In the genomic region with DNA sequence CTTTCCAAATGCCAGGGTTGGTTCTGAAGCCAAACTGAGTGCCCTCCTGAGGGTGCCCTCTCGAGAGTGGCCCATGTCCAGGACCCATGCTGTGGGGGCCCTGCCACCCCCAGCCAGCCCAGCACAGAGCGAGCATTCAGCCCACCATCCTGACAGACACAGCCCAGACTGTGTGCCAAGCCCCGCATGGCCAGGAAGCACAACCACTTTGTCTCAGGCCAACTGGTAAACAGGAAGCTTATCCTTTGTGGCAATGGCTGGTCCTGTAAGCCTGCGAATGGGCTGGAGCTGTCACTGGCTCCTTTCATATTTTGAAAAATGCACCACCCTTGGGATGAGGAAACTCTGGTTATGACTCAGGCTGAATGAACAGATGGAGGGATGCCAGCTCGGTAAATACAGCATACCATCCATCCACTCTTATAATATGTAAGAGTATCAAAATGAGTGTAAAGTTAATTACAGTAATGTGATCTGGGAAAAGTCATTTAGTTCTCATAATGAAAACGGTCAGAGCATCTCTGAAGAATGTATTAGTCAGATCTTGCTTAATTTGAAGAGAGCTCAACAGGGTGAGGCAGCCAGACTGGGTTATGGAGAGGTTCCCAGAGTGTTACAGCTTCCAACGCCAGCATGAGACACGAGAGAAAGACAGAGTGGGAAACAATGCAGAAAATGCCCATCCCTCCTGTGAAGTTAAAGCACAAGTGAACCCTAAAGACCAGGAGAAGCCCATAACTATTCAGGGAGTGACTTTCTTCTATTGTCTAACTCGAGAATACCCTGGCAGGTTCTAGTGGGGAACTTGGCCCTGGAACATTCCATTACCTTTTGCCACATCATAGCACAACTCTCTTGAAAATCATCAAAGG, we compare ENCODE assay signal across 8 cellular contexts.
A peak's percentile ranks its signal among the peaks of the same experiment; 100 is the strongest.
DNase-seq lines count a peak whose midpoint lies in the region; ATAC-seq and TF ChIP-seq lines count a peak whose summit lies in the region.

No MANE protein-coding gene starts in this region.

- H3K4me1 Mint-ChIP-seq in CD4-positive, alpha-beta T cell (ENCODE audit: low read depth) = peaks cover 94% of the 10 kb centered on the region
- H3K4me1 Mint-ChIP-seq in MCF 10A (ENCODE audit: insufficient read depth, unreplicated experiment) = peaks cover 54% of the 10 kb centered on the region

- H3K27ac ChIP-seq in CD4-positive, alpha-beta T cell (ENCODE audit: low read depth, low read length) = peak overlapping the region; percentile 96
- H3K27ac ChIP-seq in iPS-20b (ENCODE audit: low read length) (peak overlapping the region; percentile 32), skeletal muscle tissue (ENCODE audit: low read depth, low read length) (peak overlapping the region; percentile 76)

- POLR2A ChIA-PET in CD4-positive, alpha-beta T cell (lab: Charles Lee) = interaction anchor here (0.6 to 11.1 kb wide), 15 partner anchors 9 to 420 kb away, joined by 3 to 300 read pairs (median 23); a partner anchor contains a TSS
- POLR2A ChIA-PET in MCF 10A (lab: Yijun Ruan, JAX) = interaction anchor here (0.5 to 8.1 kb wide), 27 partner anchors 9 to 1045 kb away, joined by 3 to 107 read pairs (median 3); a partner anchor contains a TSS

- H3K27me3 ChIP-seq in CD4-positive, alpha-beta T cell (ENCODE audit: control insufficient read depth, insufficient read depth, low read length) = no peaks in the 10 kb centered on the region
- H3K27me3 ChIP-seq in iPS-20b (ENCODE audit: insufficient read depth, low read length) = no peaks in the 10 kb centered on the region
- no peaks in the 10 kb centered on the region for H3K27me3 ChIP-seq in skeletal muscle tissue (ENCODE audit: control insufficient read depth in 3 of 3, insufficient read depth in 3 of 3, low read length in 3 of 3)

- CTCF ChIA-PET in CD4-positive, alpha-beta T cell (lab: Charles Lee) = interaction anchor here (0.7 to 12.7 kb wide), 7 partner anchors 9 to 63 kb away, joined by 3 to 167 read pairs (median 7); a partner anchor contains a TSS
- CTCF ChIA-PET in MCF 10A (lab: Yijun Ruan, JAX) = interaction anchor here (0.6 to 4.0 kb wide), 9 partner anchors 10 to 639 kb away, joined by 3 to 31 read pairs (median 4); a partner anchor contains a TSS

- peak; percentile 16 for ATAC-seq in CD4-positive, alpha-beta T cell (ENCODE audit: poor library complexity)
- ATAC-seq in GM19463 (IDR thresholded peaks at IDR 0.05; ENCODE audit: unreplicated experiment) (peak; percentile 21), SK-N-SH treated with all-trans-retinoic acid at 6 μM for 48 hours (peak; percentile 75)

- no peaks in the 10 kb centered on the region for H3K9me3 ChIP-seq in CD4-positive, alpha-beta T cell (ENCODE audit: control insufficient read depth, low read length)
- no peaks in the 10 kb centered on the region for H3K9me3 ChIP-seq in iPS-20b (ENCODE audit: insufficient read depth, low read depth, low read length)
- no peaks in the 10 kb centered on the region for H3K9me3 ChIP-seq in skeletal muscle tissue (ENCODE audit: control insufficient read depth in 3 of 3, low read length in 3 of 3)

- peaks cover 47% of the 10 kb centered on the region for H3K4me1 ChIP-seq in iPS-20b (ENCODE audit: insufficient read depth, low read length)
- H3K4me1 ChIP-seq in skeletal muscle tissue (ENCODE audit: control insufficient read depth in 3 of 3, insufficient read depth in 3 of 3, low read length in 3 of 3) = peaks cover 53 to 64% (median 62%) of the 10 kb centered on the region in 3 donors

- H3K4me3 ChIP-seq in iPS-20b (ENCODE audit: low read length) = no peak overlapping the region; the same call in 1 of the 2 replicates
- H3K4me3 ChIP-seq in skeletal muscle tissue (ENCODE audit: low read length in 3 of 3) = peak overlapping the region in 2 of 3 donors; percentile 18 to 45

- H3K4me3 Mint-ChIP-seq in CD4-positive, alpha-beta T cell = peak overlapping the region; percentile 76
- peak overlapping the region; percentile 38 for H3K4me3 Mint-ChIP-seq in MCF 10A (ENCODE audit: unreplicated experiment)

- H3K9ac ChIP-seq in iPS-20b (ENCODE audit: low read depth, low read length) (peak overlapping the region; percentile 65), skeletal muscle tissue (ENCODE audit: low read depth in 1 of 3, low read length in 3 of 3) (peak overlapping the region in 2 of 3 donors; percentile 55 to 67)

- H3K27ac Mint-ChIP-seq in CD4-positive, alpha-beta T cell = peak overlapping the region; percentile 87
- H3K27ac Mint-ChIP-seq in MCF 10A (ENCODE audit: low read depth, unreplicated experiment) = peak overlapping the region; percentile 89

- H3K27me3 Mint-ChIP-seq in CD4-positive, alpha-beta T cell = no peaks in the 10 kb centered on the region
- H3K27me3 Mint-ChIP-seq in MCF 10A (ENCODE audit: insufficient read depth, unreplicated experiment) = no peaks in the 10 kb centered on the region

- peaks cover 31% of the 10 kb centered on the region for H3K36me3 Mint-ChIP-seq in CD4-positive, alpha-beta T cell (ENCODE audit: low read depth)
- H3K36me3 Mint-ChIP-seq in MCF 10A (ENCODE audit: insufficient read depth, unreplicated experiment) = peaks cover 70% of the 10 kb centered on the region

- H3K9me3 Mint-ChIP-seq in CD4-positive, alpha-beta T cell = no peaks in the 10 kb centered on the region
- no peaks in the 10 kb centered on the region for H3K9me3 Mint-ChIP-seq in MCF 10A (ENCODE audit: unreplicated experiment)

- no TSS peak for BruUV-seq in MCF 10A (replicated peaks; lab: Mats Ljungman, UMichigan)

- in situ Hi-C loops in KBM-7 (cut with MboI; ENCODE audit: low pct_unique_long_range_greater_than_20kb, low sequenced_read_pairs) = no loop called here

- intact Hi-C loops in CD4-positive, alpha-beta T cell (cut with DNase I, micrococcal nuclease) = loop anchor here (1.0 to 5.0 kb wide), 6 partner anchors 11 to 52 kb away; no protein-coding TSS in a partner anchor
- intact Hi-C loops in MCF 10A (cut with micrococcal nuclease) = loop anchor here (1.0 kb wide), 2 partner anchors 52 to 65 kb away; a partner anchor contains a TSS

- H3K36me3 ChIP-seq in iPS-20b (ENCODE audit: insufficient read depth, low read depth, low read length) (peaks cover 58% of the 10 kb centered on the region), skeletal muscle tissue (ENCODE audit: control insufficient read depth in 3 of 3, insufficient read depth in 3 of 3, low read length in 3 of 3) (peaks cover 13 to 16% (median 13%) of the 10 kb centered on the region in 3 donors)

- no peak for TF ChIP-seq CTCF in CD4-positive, alpha-beta T cell (IDR thresholded peaks at IDR 0.05)
- TF ChIP-seq CTCF in MCF 10A (IDR thresholded peaks at IDR 0.05; ENCODE audit: unreplicated experiment) = no peak

- peak in 5 of 10 experiments; percentile 32 to 50 (median 39) for DNase-seq in CD4-positive, alpha-beta T cell
- peak; percentile 23 for DNase-seq in KBM-7
- DNase-seq in MCF 10A (ENCODE audit: unreplicated experiment) = peak; percentile 98
- no peak for DNase-seq in activated CD4-positive, CD25-positive, alpha-beta regulatory T cell treated with anti-CD3 and anti-CD28 coated beads, Interleukin-2, amount 50 U/mL, for 72 hours

TF ChIP-seq in SK-N-SH treated with all-trans-retinoic acid at 6 μM for 48 hours, 23 proteins besides CTCF, POLR2A, EP300 and RAD21 (continues in another document):
- TF ChIP-seq GLIS3 (CRISPR knock-in tag; IDR thresholded peaks at IDR 0.05) = peak; percentile 50; the same call in 1 of the 2 replicates
- peak; percentile 92 for TF ChIP-seq RARB (CRISPR knock-in tag; IDR thresholded peaks at IDR 0.05)
- peak; percentile 71 for TF ChIP-seq ZFP3 (CRISPR knock-in tag; IDR thresholded peaks at IDR 0.05)
- TF ChIP-seq PPARA (CRISPR knock-in tag; IDR thresholded peaks at IDR 0.05; ENCODE audit: borderline replicate concordance) = no peak
- no peak for TF ChIP-seq ZFP30 (CRISPR knock-in tag; IDR thresholded peaks at IDR 0.05)
- peak; percentile 89; the same call in 1 of the 2 replicates for TF ChIP-seq CSDC2 (CRISPR knock-in tag; IDR thresholded peaks at IDR 0.05)
- TF ChIP-seq ZNF70 (CRISPR knock-in tag; IDR thresholded peaks at IDR 0.05) = no peak
- 0 out of 2 replicates have a peak, but pooled peaks have one; percentile 24 for TF ChIP-seq ZNF565 (CRISPR knock-in tag; conservative IDR thresholded peaks at IDR 0.05; ENCODE audit: low read depth)
- TF ChIP-seq, protein P1, sequence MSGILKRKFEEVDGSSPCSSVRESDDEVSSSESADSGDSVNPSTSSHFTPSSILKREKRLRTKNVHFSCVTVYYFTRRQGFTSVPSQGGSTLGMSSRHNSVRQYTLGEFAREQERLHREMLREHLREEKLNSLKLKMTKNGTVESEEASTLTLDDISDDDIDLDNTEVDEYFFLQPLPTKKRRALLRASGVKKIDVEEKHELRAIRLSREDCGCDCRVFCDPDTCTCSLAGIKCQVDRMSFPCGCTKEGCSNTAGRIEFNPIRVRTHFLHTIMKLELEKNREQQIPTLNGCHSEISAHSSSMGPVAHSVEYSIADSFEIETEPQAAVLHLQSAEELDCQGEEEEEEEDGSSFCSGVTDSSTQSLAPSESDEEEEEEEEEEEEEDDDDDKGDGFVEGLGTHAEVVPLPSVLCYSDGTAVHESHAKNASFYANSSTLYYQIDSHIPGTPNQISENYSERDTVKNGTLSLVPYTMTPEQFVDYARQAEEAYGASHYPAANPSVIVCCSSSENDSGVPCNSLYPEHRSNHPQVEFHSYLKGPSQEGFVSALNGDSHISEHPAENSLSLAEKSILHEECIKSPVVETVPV (CRISPR knock-in tag; IDR thresholded peaks at IDR 0.05) = peak; percentile 95; the same call in 1 of the 2 replicates
- TF ChIP-seq BACH2 (CRISPR knock-in tag; IDR thresholded peaks at IDR 0.05; ENCODE audit: borderline replicate concordance) = no peak
- TF ChIP-seq, protein P2, sequence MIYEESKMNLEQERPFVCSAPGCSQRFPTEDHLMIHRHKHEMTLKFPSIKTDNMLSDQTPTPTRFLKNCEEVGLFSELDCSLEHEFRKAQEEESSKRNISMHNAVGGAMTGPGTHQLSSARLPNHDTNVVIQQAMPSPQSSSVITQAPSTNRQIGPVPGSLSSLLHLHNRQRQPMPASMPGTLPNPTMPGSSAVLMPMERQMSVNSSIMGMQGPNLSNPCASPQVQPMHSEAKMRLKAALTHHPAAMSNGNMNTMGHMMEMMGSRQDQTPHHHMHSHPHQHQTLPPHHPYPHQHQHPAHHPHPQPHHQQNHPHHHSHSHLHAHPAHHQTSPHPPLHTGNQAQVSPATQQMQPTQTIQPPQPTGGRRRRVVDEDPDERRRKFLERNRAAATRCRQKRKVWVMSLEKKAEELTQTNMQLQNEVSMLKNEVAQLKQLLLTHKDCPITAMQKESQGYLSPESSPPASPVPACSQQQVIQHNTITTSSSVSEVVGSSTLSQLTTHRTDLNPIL (CRISPR knock-in tag; IDR thresholded peaks at IDR 0.05; ENCODE audit: low read depth) = peak; percentile 98
- TF ChIP-seq ZC3H10 (CRISPR knock-in tag; IDR thresholded peaks at IDR 0.05) = peak; percentile 99
- TF ChIP-seq SNAI2 (CRISPR knock-in tag; IDR thresholded peaks at IDR 0.05) = peak; percentile 87; the same call in 1 of the 2 replicates

Comparison
In these comparisons a context has a peak if more than half of its experiments do, and no peak if none do; other contexts are left out.
1. ATAC-seq: peak in every context shown above with its lines; median percentile 75 in SK-N-SH treated with all-trans-retinoic acid at 6 μM for 48 hours; 21 in GM19463; 16 in CD4-positive, alpha-beta T cell.
2. H3K27ac ChIP-seq: peak in every context shown above with its lines; median percentile 96 in CD4-positive, alpha-beta T cell; 76 in skeletal muscle tissue; 32 in iPS-20b.